In the genomic region with DNA sequence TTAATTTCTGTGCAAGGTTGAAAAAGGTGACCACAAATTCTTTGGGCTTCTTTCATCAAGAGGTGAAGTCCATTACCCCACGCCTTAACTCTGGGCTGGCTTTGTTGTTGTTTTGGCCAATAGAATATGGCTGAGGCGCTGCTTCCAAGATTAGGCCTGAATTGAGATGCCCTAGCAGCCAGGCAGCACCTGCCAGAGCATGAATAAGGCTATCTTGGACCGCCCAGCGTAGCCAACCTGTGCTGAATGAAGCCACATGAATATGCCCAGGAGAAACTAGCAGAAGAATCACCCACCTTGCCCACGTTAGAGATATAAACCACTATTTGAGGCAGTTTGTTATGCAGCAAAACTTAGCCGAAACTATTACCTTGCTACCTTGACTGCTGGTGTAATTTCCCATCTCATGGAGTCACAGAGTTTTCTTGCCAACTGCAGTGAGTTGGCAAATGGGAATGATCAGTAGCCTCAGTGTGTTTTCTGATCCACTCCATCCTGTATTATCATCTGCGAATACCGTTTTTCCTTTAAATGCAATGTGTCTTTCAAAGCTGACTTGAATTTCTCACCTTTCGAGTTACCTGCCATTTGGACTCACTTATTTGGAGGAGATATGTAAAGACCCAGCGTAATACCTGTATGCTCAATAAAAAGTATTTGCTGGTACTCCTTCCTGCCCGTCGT, we compare ENCODE assay signal across 6 cellular contexts. TPM values are rescaled to one million over a fixed set of nuclear protein-coding genes. Genes with fewer than 3 reads are reported as not detected.
DNase-seq lines count a peak whose midpoint lies in the region; ATAC-seq, FAIRE-seq and TF ChIP-seq lines count a peak whose summit lies in the region.

No MANE protein-coding gene starts in this region.

- H3K4me3 ChIP-seq in AG04450 (ENCODE audit: low read depth, low read length) (peak overlapping the region; percentile 84), OCI-LY1 (ENCODE audit: low read depth, low read length, poor library complexity, severe bottlenecking) (peak overlapping the region; percentile 82), right cardiac atrium (ENCODE audit: low read length) (peak overlapping the region; percentile 71)

- 0 out of 2 replicates have a peak overlapping the region, but pooled peaks have one; percentile 9 for H2AFZ ChIP-seq in OCI-LY1 (ENCODE audit: low read length)

- no peaks in the 10 kb centered on the region for H3F3A ChIP-seq in OCI-LY1 (ENCODE audit: insufficient read depth, low read length)

- DNase-seq in AG04450 (ENCODE audit: low read depth, low spot score) (no peak), right cardiac atrium (no peak), urothelium cell line (ENCODE audit: low spot score) (peak; percentile 21)

- H3K27ac ChIP-seq in AG04450 (ENCODE audit: low read depth, low read length), result peak overlapping the region; percentile 3
- H3K27ac ChIP-seq in OCI-LY1 (ENCODE audit: low read depth, low read length, poor library complexity, severe bottlenecking), result peak overlapping the region; percentile 59
- H3K27ac ChIP-seq in right cardiac atrium (ENCODE audit: low read length), result peak overlapping the region; percentile 91

- intact Hi-C loops in right cardiac atrium (cut with DNase I), result no loop called here

- H3K79me2 ChIP-seq in OCI-LY1 (ENCODE audit: insufficient read depth, low read length), result peaks cover 9% of the 10 kb centered on the region; the same call in 1 of the 2 replicates

- no peaks in the 10 kb centered on the region for H4K20me1 ChIP-seq in OCI-LY1 (ENCODE audit: insufficient read depth, low read length)

- H3K4me1 ChIP-seq in OCI-LY1 (ENCODE audit: insufficient read depth, low read length, severe bottlenecking) (peaks cover 34% of the 10 kb centered on the region), right cardiac atrium (ENCODE audit: control insufficient read depth, insufficient read depth, low read length) (peaks cover 4% of the 10 kb centered on the region)

- H3K9me2 ChIP-seq in OCI-LY1 (ENCODE audit: low read depth, low read length), result no peaks in the 10 kb centered on the region

- CTCF ChIA-PET in AG04450 (lab: Charles Lee), result no interaction called here

- no peak for TF ChIP-seq CTCF in AG04450 (IDR thresholded peaks at IDR 0.05; ENCODE audit: low read depth, low read length)
- no peak for TF ChIP-seq CTCF in OCI-LY1 (IDR thresholded peaks at IDR 0.05; ENCODE audit: low read length)

- no peak for ATAC-seq in right cardiac atrium
- no peak for ATAC-seq in GM18498 (IDR thresholded peaks at IDR 0.05; ENCODE audit: unreplicated experiment)
- ATAC-seq in HG02759 (IDR thresholded peaks at IDR 0.05; ENCODE audit: unreplicated experiment), result no peak

- peak overlapping the region; percentile 95 for H3K9ac ChIP-seq in OCI-LY1 (ENCODE audit: low read length)

- WGBS in right cardiac atrium, result 49% methylated on average over 12 of the region's 12 CpGs

- POLR2A ChIA-PET in AG04450 (lab: Yijun Ruan, JAX), result interaction anchor here (0.6 to 1.3 kb wide), 3 partner anchors 15 to 181 kb away, joined by 3 read pairs; no protein-coding TSS in a partner anchor

- peak overlapping the region; percentile 96 for H3K4me2 ChIP-seq in OCI-LY1 (ENCODE audit: low read length)

- peaks cover 19% of the 10 kb centered on the region; the same call in 1 of the 2 replicates for H3K36me3 ChIP-seq in OCI-LY1 (ENCODE audit: insufficient read depth, low read length)

- H3K9me3 ChIP-seq in AG04450 (ENCODE audit: control insufficient read depth, insufficient read depth, low read length) (no peaks in the 10 kb centered on the region), OCI-LY1 (ENCODE audit: low read length) (no peaks in the 10 kb centered on the region), right cardiac atrium (ENCODE audit: control insufficient read depth, low read length) (no peaks in the 10 kb centered on the region)

- no peak for FAIRE-seq in urothelium cell line (lab: Jason Lieb, UNC)

- H3K27me3 ChIP-seq in AG04450 (ENCODE audit: control insufficient read depth, insufficient read depth, low read length) (no peaks in the 10 kb centered on the region), OCI-LY1 (ENCODE audit: insufficient read depth, low read length) (no peaks in the 10 kb centered on the region), right cardiac atrium (ENCODE audit: control insufficient read depth, insufficient read depth) (no peaks in the 10 kb centered on the region)

RNA-seq across cellular contexts. Expression of a gene that starts 0.7 kb away (rescaled TPM):
- polyA plus RNA-seq in AG04450 (2011; rRNA removed), result 1.4 and 1.8 TPM in 2 replicates
- 1.2 and 1.7 TPM in 2 replicates for polyA minus RNA-seq in AG04450 (2011; rRNA and poly(A)+ RNA removed)
- 1 to 10 TPM; 4.2 to 5.2 (median 4.7) TPM for total RNA-seq in right cardiac atrium
- polyA plus RNA-seq in right cardiac atrium, result 2.5 TPM

RNA-seq across cellular contexts. Expression of a gene that starts 0.7 kb away (rescaled TPM):
- 6.0 and 7.3 TPM in 2 replicates for polyA plus RNA-seq in AG04450 (2011; rRNA removed)
- polyA minus RNA-seq in AG04450 (2011; rRNA and poly(A)+ RNA removed), result 3.1 and 3.6 TPM in 2 replicates
- 10 to 100 TPM in 1 of 4 donors, 1 to 10 TPM in 3; 5.8 to 10.0 (median 7.1) TPM for total RNA-seq in right cardiac atrium
- 12.4 TPM for polyA plus RNA-seq in right cardiac atrium

RNA-seq across cellular contexts. Expression of a gene that starts 12.6 kb away (rescaled TPM):
- 0.14 TPM in 1 of 2 replicates, not detected in the other for polyA plus RNA-seq in AG04450 (2011; rRNA removed)
- not detected in 2 replicates for polyA minus RNA-seq in AG04450 (2011; rRNA and poly(A)+ RNA removed)
- under 1 TPM in 2 of 4 donors, not detected in 2; 0.18 to 0.43 TPM for total RNA-seq in right cardiac atrium
- polyA plus RNA-seq in right cardiac atrium, result 0.25 TPM

RNA-seq across cellular contexts. Expression of a gene that starts 26.8 kb away (rescaled TPM):
- 19.2 and 27.2 TPM in 2 replicates for polyA plus RNA-seq in AG04450 (2011; rRNA removed)
- polyA minus RNA-seq in AG04450 (2011; rRNA and poly(A)+ RNA removed), result 9.9 and 10.4 TPM in 2 replicates
- total RNA-seq in right cardiac atrium, result 10 to 100 TPM; 10.4 to 20.6 (median 12.0) TPM
- polyA plus RNA-seq in right cardiac atrium, result 22.4 TPM

RNA-seq across cellular contexts. Expression of a gene that starts 26.9 kb away (rescaled TPM):
- 29.9 and 38.3 TPM in 2 replicates for polyA plus RNA-seq in AG04450 (2011; rRNA removed)
- polyA minus RNA-seq in AG04450 (2011; rRNA and poly(A)+ RNA removed), result 14.1 and 18.2 TPM in 2 replicates
- total RNA-seq in right cardiac atrium, result 10 to 100 TPM; 21.3 to 29.6 (median 27.1) TPM
- 24.2 TPM for polyA plus RNA-seq in right cardiac atrium

Comparison
In these comparisons a context has a peak if more than half of its experiments do, and no peak if none do; other contexts are left out.
1. H3K27ac ChIP-seq: peak in every context shown above with its lines; median percentile 91 in right cardiac atrium; 59 in OCI-LY1; 3 in AG04450.